In the genomic region with DNA sequence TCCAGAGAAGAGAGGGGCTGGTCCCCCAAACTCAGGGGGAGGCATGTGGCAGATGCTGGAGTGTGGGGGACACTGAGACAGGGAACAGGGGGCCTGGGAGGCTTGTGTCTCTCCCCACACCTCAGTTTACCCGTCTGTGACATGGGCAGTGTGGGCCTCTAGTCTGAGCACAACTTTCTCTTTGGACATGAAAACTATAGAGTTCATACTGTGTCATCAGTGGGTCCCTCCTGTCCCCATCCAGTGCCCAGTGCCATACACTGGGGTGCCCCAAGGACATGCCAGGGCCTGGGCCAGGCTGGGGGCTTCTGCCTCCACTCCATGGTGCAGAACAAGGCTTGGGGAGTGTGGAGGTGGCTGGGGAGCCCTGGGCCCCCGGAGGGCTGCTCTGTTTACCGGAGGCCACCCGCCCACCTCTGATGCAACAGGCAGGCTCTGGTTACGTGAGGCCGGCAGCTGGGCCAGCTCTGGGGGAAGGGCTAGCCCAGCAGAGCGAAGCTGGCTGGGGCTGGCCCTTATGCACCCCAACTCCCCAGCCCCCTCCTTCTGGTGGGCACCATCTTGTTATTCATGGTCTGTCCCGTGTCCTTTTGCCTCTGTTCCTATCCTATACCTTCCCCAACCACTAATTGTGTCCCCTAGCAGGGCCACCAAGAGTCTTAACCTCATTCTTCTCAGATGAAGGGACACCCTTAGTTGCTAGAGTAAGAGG, we compare ENCODE assay signal across 1 cellular context.
TF ChIP-seq lines count a peak whose summit lies in the region.

No MANE protein-coding gene starts in this region.

TF ChIP-seq in HCT116, 20 proteins besides CTCF, POLR2A, EP300 and RAD21 (continued from another document):
- no peak for TF ChIP-seq SRF (IDR thresholded peaks at IDR 0.05; ENCODE audit: low read depth)
- TF ChIP-seq FOSL1 (IDR thresholded peaks at IDR 0.05; ENCODE audit: low read depth): no peak
- TF ChIP-seq, protein P1, sequence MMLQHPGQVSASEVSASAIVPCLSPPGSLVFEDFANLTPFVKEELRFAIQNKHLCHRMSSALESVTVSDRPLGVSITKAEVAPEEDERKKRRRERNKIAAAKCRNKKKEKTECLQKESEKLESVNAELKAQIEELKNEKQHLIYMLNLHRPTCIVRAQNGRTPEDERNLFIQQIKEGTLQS (IDR thresholded peaks at IDR 0.05): no peak
- TF ChIP-seq CEBPB (IDR thresholded peaks at IDR 0.05; ENCODE audit: low read depth): peak; percentile 67
- no peak for TF ChIP-seq JUND (IDR thresholded peaks at IDR 0.05)
